ENCODE assay signal across 24 cellular contexts in genomic region chr14:102873131-102873530, GRCh38. TPM values are rescaled to one million over a fixed set of nuclear protein-coding genes. Genes with fewer than 3 reads are reported as not detected.
DNase-seq lines count a peak whose midpoint lies in the region; ATAC-seq, FAIRE-seq and TF ChIP-seq lines count a peak whose summit lies in the region.
"Had no signal": no experiment of that assay in that cellular context is flagged by ENCODE, and none has a peak within 500 bp of the region (broad histone marks: within the 10 kb centered on the region; RNA-seq: fewer than 3 reads in every experiment).

No MANE protein-coding gene starts in this region.

- TF ChIP-seq CTCF in right lobe of liver (IDR thresholded peaks at IDR 0.05) (no peak), type B pancreatic cell (conservative IDR thresholded peaks at IDR 0.05) (no peak)

- DNase-seq in activated T-cell treated with anti-CD3 and anti-CD28 coated beads, Interleukin-2, amount 50 U/mL, for 72 hours, result no peak
- no peak for DNase-seq in activated T-cell treated with anti-CD3 and anti-CD28 coated beads, Interleukin-2, amount 50 U/mL, for 4 hours
- no peak for DNase-seq in activated T-helper 1 cell treated with anti-CD3 and anti-CD28 coated beads, Interleukin-12 subunit alpha, Interleukin-12 subunit beta, Interleukin-2, Interleukin-4 antibody, amounts not matched to agents 30 ng/mL and 10 ng/mL and 1 ng/mL, durations not matched to agents 14 hours and 24 hours and 36 hours (ENCODE audit: low spot score)
- no peak for DNase-seq in right lobe of liver
- DNase-seq in type B pancreatic cell (ENCODE audit: extremely low spot score, unreplicated experiment), result no peak
- no peak for DNase-seq in activated gamma-delta T cell treated with Interleukin-2 at 50 U/mL for 16 hours
- DNase-seq in frontal cortex (ENCODE audit: low spot score in 2 of 2), result no peak
- DNase-seq in NCI-H82 treated with DMSO at 0.1 percent for 48 hours (lab: John Stamatoyannopoulos, UW; ENCODE audit: unreplicated experiment), result no peak
- DNase-seq: GDM1, IMR-90, NCI-H1417, NCI-H187, NCI-H2107, NCI-H226, NCI-H524, NCI-H82, PC-3, SIG-M5 had no signal

- peak overlapping the region in 2 of 3 donors; percentile 30 to 75 for H3K27ac ChIP-seq in right lobe of liver
- H3K27ac ChIP-seq: BLaER1 treated with 17β-estradiol and CSF1 and Interleukin-3, amounts not matched to agents 10 nM and 100 nM; HL-60; RWPE1 had no signal

- H3K9me3 ChIP-seq in right lobe of liver, result no peaks in the 10 kb centered on the region
- H3K9me3 ChIP-seq: BLaER1 treated with 17β-estradiol and CSF1 and Interleukin-3, amounts not matched to agents 10 nM and 100 nM; HAP-1 had no signal

- WGBS in right lobe of liver (ENCODE audit: insufficient coverage, low coverage, low lambda C conversion rate, missing lambda C conversion rate), result 29% methylated on average over 7 of the region's 7 CpGs

- no peak overlapping the region for H3K4me3 Mint-ChIP-seq in activated T-cell treated with anti-CD3 and anti-CD28 coated beads, Interleukin-2, amount 50 U/mL, for 72 hours
- no peak overlapping the region for H3K4me3 Mint-ChIP-seq in activated T-cell treated with anti-CD3 and anti-CD28 coated beads, Interleukin-2, amount 50 U/mL, for 4 hours
- no peak overlapping the region for H3K4me3 Mint-ChIP-seq in activated T-helper 1 cell treated with anti-CD3 and anti-CD28 coated beads, Interleukin-12 subunit alpha, Interleukin-12 subunit beta, Interleukin-2, Interleukin-4 antibody, amounts not matched to agents 30 ng/mL and 10 ng/mL and 1 ng/mL, durations not matched to agents 14 hours and 24 hours and 36 hours
- no peak overlapping the region for H3K4me3 Mint-ChIP-seq in type B pancreatic cell

- H3K27me3 Mint-ChIP-seq in activated T-cell treated with anti-CD3 and anti-CD28 coated beads, Interleukin-2, amount 50 U/mL, for 72 hours (ENCODE audit: low read depth), result no peaks in the 10 kb centered on the region
- no peaks in the 10 kb centered on the region for H3K27me3 Mint-ChIP-seq in activated T-cell treated with anti-CD3 and anti-CD28 coated beads, Interleukin-2, amount 50 U/mL, for 4 hours (ENCODE audit: low read depth)
- H3K27me3 Mint-ChIP-seq in activated T-helper 1 cell treated with anti-CD3 and anti-CD28 coated beads, Interleukin-12 subunit alpha, Interleukin-12 subunit beta, Interleukin-2, Interleukin-4 antibody, amounts not matched to agents 30 ng/mL and 10 ng/mL and 1 ng/mL, durations not matched to agents 14 hours and 24 hours and 36 hours (ENCODE audit: insufficient read depth), result no peaks in the 10 kb centered on the region
- no peaks in the 10 kb centered on the region for H3K27me3 Mint-ChIP-seq in type B pancreatic cell

- H3K4me1 Mint-ChIP-seq in activated T-cell treated with anti-CD3 and anti-CD28 coated beads, Interleukin-2, amount 50 U/mL, for 72 hours (ENCODE audit: low read depth), result peaks cover 43% of the 10 kb centered on the region
- peaks cover 8% of the 10 kb centered on the region for H3K4me1 Mint-ChIP-seq in activated T-cell treated with anti-CD3 and anti-CD28 coated beads, Interleukin-2, amount 50 U/mL, for 4 hours (ENCODE audit: low read depth)
- peaks cover 24% of the 10 kb centered on the region for H3K4me1 Mint-ChIP-seq in activated T-helper 1 cell treated with anti-CD3 and anti-CD28 coated beads, Interleukin-12 subunit alpha, Interleukin-12 subunit beta, Interleukin-2, Interleukin-4 antibody, amounts not matched to agents 30 ng/mL and 10 ng/mL and 1 ng/mL, durations not matched to agents 14 hours and 24 hours and 36 hours (ENCODE audit: low read depth)
- H3K4me1 Mint-ChIP-seq in type B pancreatic cell (ENCODE audit: unreplicated experiment), result no peaks in the 10 kb centered on the region

- peaks cover 0 to 2% (median 0%) of the 10 kb centered on the region in 4 donors for H3K36me3 ChIP-seq in right lobe of liver

- H3K27ac Mint-ChIP-seq in activated T-cell treated with anti-CD3 and anti-CD28 coated beads, Interleukin-2, amount 50 U/mL, for 72 hours, result peak overlapping the region; percentile 54
- H3K27ac Mint-ChIP-seq in activated T-helper 1 cell treated with anti-CD3 and anti-CD28 coated beads, Interleukin-12 subunit alpha, Interleukin-12 subunit beta, Interleukin-2, Interleukin-4 antibody, amounts not matched to agents 30 ng/mL and 10 ng/mL and 1 ng/mL, durations not matched to agents 14 hours and 24 hours and 36 hours, result peak overlapping the region; percentile 50
- H3K27ac Mint-ChIP-seq in type B pancreatic cell, result peak overlapping the region; percentile 18

- peaks cover 0 to 42% (median 20%) of the 10 kb centered on the region in 4 donors for H3K4me1 ChIP-seq in right lobe of liver
- H3K4me1 ChIP-seq: HAP-1 had no signal

- intact Hi-C loops in activated T-helper 1 cell treated with anti-CD3 and anti-CD28 coated beads, Interleukin-12 subunit alpha, Interleukin-12 subunit beta, Interleukin-2, Interleukin-4 antibody, amounts not matched to agents 30 ng/mL and 10 ng/mL and 1 ng/mL, durations not matched to agents 14 hours and 24 hours and 36 hours (cut with micrococcal nuclease), result no loop called here
- intact Hi-C loops in right lobe of liver (cut with DNase I), result no loop called here

- H3K9me3 Mint-ChIP-seq in activated T-cell treated with anti-CD3 and anti-CD28 coated beads, Interleukin-2, amount 50 U/mL, for 72 hours, result no peaks in the 10 kb centered on the region
- no peaks in the 10 kb centered on the region for H3K9me3 Mint-ChIP-seq in activated T-cell treated with anti-CD3 and anti-CD28 coated beads, Interleukin-2, amount 50 U/mL, for 4 hours
- no peaks in the 10 kb centered on the region for H3K9me3 Mint-ChIP-seq in activated T-helper 1 cell treated with anti-CD3 and anti-CD28 coated beads, Interleukin-12 subunit alpha, Interleukin-12 subunit beta, Interleukin-2, Interleukin-4 antibody, amounts not matched to agents 30 ng/mL and 10 ng/mL and 1 ng/mL, durations not matched to agents 14 hours and 24 hours and 36 hours
- H3K9me3 Mint-ChIP-seq in type B pancreatic cell, result no peaks in the 10 kb centered on the region

- no peak for ATAC-seq in activated T-cell treated with anti-CD3 and anti-CD28 coated beads, Interleukin-2, amount 50 U/mL, for 72 hours (replicated peaks in 1 of 2)
- no peak for ATAC-seq in activated T-cell treated with anti-CD3 and anti-CD28 coated beads, Interleukin-2, amount 50 U/mL, for 4 hours
- no peak for ATAC-seq in right lobe of liver
- ATAC-seq: PC-3 had no signal

- no peaks in the 10 kb centered on the region for H3K27me3 ChIP-seq in right lobe of liver
- H3K27me3 ChIP-seq: BLaER1 treated with 17β-estradiol and CSF1 and Interleukin-3, amounts not matched to agents 10 nM and 100 nM had no signal

- H3K36me3 Mint-ChIP-seq in activated T-cell treated with anti-CD3 and anti-CD28 coated beads, Interleukin-2, amount 50 U/mL, for 72 hours (ENCODE audit: insufficient read depth in 2 of 2), result peaks cover 12 to 18% of the 10 kb centered on the region in 2 donors
- peaks cover 27% of the 10 kb centered on the region for H3K36me3 Mint-ChIP-seq in activated T-cell treated with anti-CD3 and anti-CD28 coated beads, Interleukin-2, amount 50 U/mL, for 4 hours (ENCODE audit: insufficient read depth)
- peaks cover 29% of the 10 kb centered on the region for H3K36me3 Mint-ChIP-seq in activated T-helper 1 cell treated with anti-CD3 and anti-CD28 coated beads, Interleukin-12 subunit alpha, Interleukin-12 subunit beta, Interleukin-2, Interleukin-4 antibody, amounts not matched to agents 30 ng/mL and 10 ng/mL and 1 ng/mL, durations not matched to agents 14 hours and 24 hours and 36 hours (ENCODE audit: low read depth)
- peaks cover 9% of the 10 kb centered on the region for H3K36me3 Mint-ChIP-seq in type B pancreatic cell

- no peak for TF ChIP-seq POLR2A in right lobe of liver (IDR thresholded peaks at IDR 0.05)

- no peak for FAIRE-seq in frontal cortex (lab: Jason Lieb, UNC)

- H3K4me3 ChIP-seq in right lobe of liver, result no peak overlapping the region
- H3K4me3 ChIP-seq: BLaER1 treated with 17β-estradiol and CSF1 and Interleukin-3, amounts not matched to agents 10 nM and 100 nM; HAP-1 had no signal

RNA-seq across cellular contexts. Expression of gene AMN, which starts 49.3 kb away (rescaled TPM):
- 1 to 10 TPM; 3.2 to 3.9 TPM for total RNA-seq in activated T-cell treated with anti-CD3 and anti-CD28 coated beads, Interleukin-2, amount 50 U/mL, for 72 hours
- 1 to 10 TPM; 1.7 to 2.2 (median 2.0) TPM for total RNA-seq in activated T-cell treated with anti-CD3 and anti-CD28 coated beads, Interleukin-2, amount 50 U/mL, for 4 hours
- 0.44 and 0.69 TPM in 2 replicates for total RNA-seq in activated T-helper 1 cell treated with anti-CD3 and anti-CD28 coated beads, Interleukin-12 subunit alpha, Interleukin-12 subunit beta, Interleukin-2, Interleukin-4 antibody, amounts not matched to agents 30 ng/mL and 10 ng/mL and 1 ng/mL, durations not matched to agents 14 hours and 24 hours and 36 hours
- total RNA-seq in right lobe of liver, result 10 to 100 TPM in 5 of 6 experiments, 1 to 10 TPM in 1; 7.1 to 69.1 (median 28.6) TPM
- 18.3 and 51.7 TPM in 2 replicates for total RNA-seq in type B pancreatic cell (ENCODE audit: low replicate concordance)
- under 0.01 TPM for total RNA-seq in frontal cortex
- total RNA-seq: HT1080, M059J, PC-3 had no signal
